34 cellular contexts compared by ENCODE assay signal in genomic region chr1:22824975-22825374, GRCh38.
"Had no signal": no experiment of that assay in that cellular context is flagged by ENCODE, and none has a peak within 500 bp of the region (broad histone marks: within the 10 kb centered on the region; RNA-seq: fewer than 3 reads in every experiment).

No MANE protein-coding gene starts in this region.

- H3K4me3 Mint-ChIP-seq: activated CD8-positive, alpha-beta memory T cell treated with anti-CD3 and anti-CD28 coated beads, Interleukin-2, amount 10 ng/mL, durations not matched to agents 7 days and 5 days; activated CD8-positive, alpha-beta T cell treated with anti-CD3 and anti-CD28 coated beads, Interleukin-2, amount 10 ng/mL, durations not matched to agents 7 days and 5 days; activated naive CD4-positive, alpha-beta T cell treated with anti-CD3 and anti-CD28 coated beads, Interleukin-2, amount 50 U/mL, for 24 hours; activated naive CD8-positive, alpha-beta T cell treated with anti-CD3 and anti-CD28 coated beads, Interleukin-2, amount 50 U/mL, for 24 hours; naive B cell; stimulated activated effector memory CD8-positive, alpha-beta T cell treated with anti-CD3 and anti-CD28 coated beads, Interleukin-12 subunit alpha, Interleukin-12 subunit beta, amount 100 ng/mL, for 72 hours; stimulated activated naive CD8-positive, alpha-beta T cell treated with anti-CD3 and anti-CD28 coated beads, Interleukin-15, Interleukin-2, amounts not matched to agents 100 ng/mL and 50 ng/mL, for 24 hours; T-helper 17 cell had no signal

- H3K4me1 ChIP-seq: colonic mucosa, upper lobe of right lung had no signal

- H3K4me1 Mint-ChIP-seq: activated CD8-positive, alpha-beta memory T cell treated with anti-CD3 and anti-CD28 coated beads, Interleukin-2, amount 10 ng/mL, durations not matched to agents 7 days and 5 days; activated naive CD4-positive, alpha-beta T cell treated with anti-CD3 and anti-CD28 coated beads, Interleukin-2, amount 50 U/mL, for 24 hours; activated naive CD8-positive, alpha-beta T cell treated with anti-CD3 and anti-CD28 coated beads, Interleukin-2, amount 50 U/mL, for 24 hours; naive B cell; stimulated activated effector memory CD8-positive, alpha-beta T cell treated with anti-CD3 and anti-CD28 coated beads, Interleukin-12 subunit alpha, Interleukin-12 subunit beta, amount 100 ng/mL, for 72 hours had no signal

- H3K9me3 ChIP-seq: colonic mucosa, esophagus squamous epithelium, heart right ventricle, lower lobe of right lung, ovary, prostate gland, sigmoid colon, thoracic aorta, upper lobe of right lung had no signal

- DNase-seq: activated CD4-positive, alpha-beta T cell treated with anti-CD3 and anti-CD28 coated beads, Interleukin-2, amount 50 U/mL, for 1 hour; activated CD4-positive, CD25-positive, alpha-beta regulatory T cell treated with anti-CD3 and anti-CD28 coated beads, Interleukin-2, amount 50 U/mL, for 72 hours; activated CD8-positive, alpha-beta memory T cell treated with anti-CD3 and anti-CD28 coated beads, Interleukin-2, amount 10 ng/mL, durations not matched to agents 7 days and 5 days; activated CD8-positive, alpha-beta T cell treated with anti-CD3 and anti-CD28 coated beads, Interleukin-2, amount 10 ng/mL, durations not matched to agents 7 days and 5 days; activated naive CD8-positive, alpha-beta T cell treated with anti-CD3 and anti-CD28 coated beads, Interleukin-2, amount 50 U/mL, for 24 hours; activated T-cell treated with anti-CD3 and anti-CD28 coated beads, Interleukin-2, amount 50 U/mL, for 48 hours; amygdala; cerebellar nuclear complex; colonic mucosa; effector CD8-positive, alpha-beta T cell; esophagus squamous epithelium; foreskin melanocyte; heart right ventricle; kidney glomerular epithelial cell; lower lobe of right lung; mesendoderm; naive B cell; ovary; retina; sigmoid colon; small intestine; stimulated activated CD4-positive, alpha-beta T cell treated with anti-CD3 and anti-CD28 coated beads, Interleukin-4, amount 100 ng/mL, for 24 hours; T-helper 17 cell; T1000; upper lobe of right lung had no signal

- H3K27ac Mint-ChIP-seq: activated CD8-positive, alpha-beta memory T cell treated with anti-CD3 and anti-CD28 coated beads, Interleukin-2, amount 10 ng/mL, durations not matched to agents 7 days and 5 days; activated CD8-positive, alpha-beta T cell treated with anti-CD3 and anti-CD28 coated beads, Interleukin-2, amount 10 ng/mL, durations not matched to agents 7 days and 5 days; activated naive CD4-positive, alpha-beta T cell treated with anti-CD3 and anti-CD28 coated beads, Interleukin-2, amount 50 U/mL, for 24 hours; activated naive CD8-positive, alpha-beta T cell treated with anti-CD3 and anti-CD28 coated beads, Interleukin-2, amount 50 U/mL, for 24 hours; activated T-helper 2 cell treated with anti-CD3 and anti-CD28 coated beads, Interferon-gamma antibody, Interleukin-2, Interleukin-4, amounts not matched to agents 10 μg/mL and 5 μg/mL and 100 μg/mL, durations not matched to agents 14 hours and 24 hours and 36 hours; stimulated activated effector memory CD8-positive, alpha-beta T cell treated with anti-CD3 and anti-CD28 coated beads, Interleukin-12 subunit alpha, Interleukin-12 subunit beta, amount 100 ng/mL, for 72 hours; stimulated activated naive CD8-positive, alpha-beta T cell treated with anti-CD3 and anti-CD28 coated beads, Interleukin-15, Interleukin-2, amounts not matched to agents 100 ng/mL and 50 ng/mL, for 24 hours; T-helper 17 cell had no signal

- H3K4me3 ChIP-seq: colonic mucosa, esophagus squamous epithelium, heart right ventricle, lower lobe of right lung, ovary, prostate gland, sigmoid colon, thoracic aorta, upper lobe of right lung had no signal

- ATAC-seq: activated CD8-positive, alpha-beta memory T cell treated with anti-CD3 and anti-CD28 coated beads, Interleukin-2, amount 10 ng/mL, durations not matched to agents 7 days and 5 days; activated CD8-positive, alpha-beta T cell treated with anti-CD3 and anti-CD28 coated beads, Interleukin-2, amount 10 ng/mL, durations not matched to agents 7 days and 5 days; activated naive CD8-positive, alpha-beta T cell treated with anti-CD3 and anti-CD28 coated beads, Interleukin-2, amount 50 U/mL, for 24 hours; heart right ventricle; left lobe of liver; lower lobe of right lung; T-helper 17 cell; upper lobe of right lung had no signal

- H3K27me3 Mint-ChIP-seq: activated naive CD4-positive, alpha-beta T cell treated with anti-CD3 and anti-CD28 coated beads, Interleukin-2, amount 50 U/mL, for 24 hours had no signal

- H3K27ac ChIP-seq: colonic mucosa, epithelial cell of prostate, esophagus squamous epithelium, lower lobe of right lung, prostate gland, sigmoid colon, thoracic aorta, upper lobe of right lung had no signal

- H3K36me3 Mint-ChIP-seq: activated CD8-positive, alpha-beta memory T cell treated with anti-CD3 and anti-CD28 coated beads, Interleukin-2, amount 10 ng/mL, durations not matched to agents 7 days and 5 days; activated naive CD4-positive, alpha-beta T cell treated with anti-CD3 and anti-CD28 coated beads, Interleukin-2, amount 50 U/mL, for 24 hours; naive B cell; stimulated activated effector memory CD8-positive, alpha-beta T cell treated with anti-CD3 and anti-CD28 coated beads, Interleukin-12 subunit alpha, Interleukin-12 subunit beta, amount 100 ng/mL, for 72 hours had no signal

- H3K27me3 ChIP-seq: colonic mucosa, esophagus squamous epithelium, heart right ventricle, ovary, sigmoid colon, upper lobe of right lung had no signal

- FAIRE-seq: endometrium, small intestine had no signal

- H3K36me3 ChIP-seq: colonic mucosa, esophagus squamous epithelium, heart right ventricle, lower lobe of right lung, ovary, prostate gland, sigmoid colon, thoracic aorta, upper lobe of right lung had no signal

- H3K9me3 Mint-ChIP-seq: activated naive CD4-positive, alpha-beta T cell treated with anti-CD3 and anti-CD28 coated beads, Interleukin-2, amount 50 U/mL, for 24 hours; activated naive CD8-positive, alpha-beta T cell treated with anti-CD3 and anti-CD28 coated beads, Interleukin-2, amount 50 U/mL, for 24 hours; activated T-helper 2 cell treated with anti-CD3 and anti-CD28 coated beads, Interferon-gamma antibody, Interleukin-2, Interleukin-4, amounts not matched to agents 10 μg/mL and 5 μg/mL and 100 μg/mL, durations not matched to agents 14 hours and 24 hours and 36 hours; naive B cell; stimulated activated effector memory CD8-positive, alpha-beta T cell treated with anti-CD3 and anti-CD28 coated beads, Interleukin-12 subunit alpha, Interleukin-12 subunit beta, amount 100 ng/mL, for 72 hours; stimulated activated naive CD8-positive, alpha-beta T cell treated with anti-CD3 and anti-CD28 coated beads, Interleukin-15, Interleukin-2, amounts not matched to agents 100 ng/mL and 50 ng/mL, for 24 hours had no signal
